ENCODE assay signal across 1 cellular context in the genomic region with DNA sequence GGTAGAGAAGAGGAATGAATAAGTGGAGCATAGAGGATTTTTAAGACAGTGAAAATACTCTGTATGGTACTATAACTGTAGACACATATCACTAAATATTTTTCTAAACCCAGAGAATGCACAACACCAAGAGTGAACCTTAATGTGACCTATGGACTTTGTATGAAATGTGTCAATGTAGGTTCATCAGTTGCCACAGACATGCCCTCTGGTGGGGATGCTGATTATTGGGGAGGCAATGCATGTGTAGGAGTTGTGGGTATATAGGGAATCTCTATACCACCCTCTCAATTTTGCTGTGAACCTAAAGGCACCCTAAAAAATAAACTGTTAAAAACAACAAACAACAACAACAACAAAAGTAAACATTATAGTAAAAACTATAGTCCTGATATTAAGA.
TF ChIP-seq lines count a peak whose summit lies in the region.

No MANE protein-coding gene starts in this region.

TF ChIP-seq in HCT116, 20 proteins besides CTCF, POLR2A, EP300 and RAD21 (continued from another document):
- TF ChIP-seq ZFX (IDR thresholded peaks at IDR 0.05) (no peak), ELF1 (IDR thresholded peaks at IDR 0.05; ENCODE audit: borderline replicate concordance, low read depth) (no peak), TCF7L2 (IDR thresholded peaks at IDR 0.05; ENCODE audit: borderline replicate concordance, extremely low read depth, insufficient read depth, insufficient read length) (no peak), FOSL1 (IDR thresholded peaks at IDR 0.05; ENCODE audit: low read depth) (no peak), JUND (IDR thresholded peaks at IDR 0.05) (no peak), POLR2AphosphoS5 (IDR thresholded peaks at IDR 0.05; ENCODE audit: low read depth, low read length) (no peak), SIN3A (IDR thresholded peaks at IDR 0.05; ENCODE audit: low read depth) (no peak), YY1 (IDR thresholded peaks at IDR 0.05; ENCODE audit: extremely low read depth, insufficient replicate concordance, low read depth, low read length) (no peak), EZH2phosphoT487 (IDR thresholded peaks at IDR 0.05; ENCODE audit: borderline replicate concordance) (no peak)
- TF ChIP-seq, protein P1, sequence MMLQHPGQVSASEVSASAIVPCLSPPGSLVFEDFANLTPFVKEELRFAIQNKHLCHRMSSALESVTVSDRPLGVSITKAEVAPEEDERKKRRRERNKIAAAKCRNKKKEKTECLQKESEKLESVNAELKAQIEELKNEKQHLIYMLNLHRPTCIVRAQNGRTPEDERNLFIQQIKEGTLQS (IDR thresholded peaks at IDR 0.05): no peak
- TF ChIP-seq, protein P2, sequence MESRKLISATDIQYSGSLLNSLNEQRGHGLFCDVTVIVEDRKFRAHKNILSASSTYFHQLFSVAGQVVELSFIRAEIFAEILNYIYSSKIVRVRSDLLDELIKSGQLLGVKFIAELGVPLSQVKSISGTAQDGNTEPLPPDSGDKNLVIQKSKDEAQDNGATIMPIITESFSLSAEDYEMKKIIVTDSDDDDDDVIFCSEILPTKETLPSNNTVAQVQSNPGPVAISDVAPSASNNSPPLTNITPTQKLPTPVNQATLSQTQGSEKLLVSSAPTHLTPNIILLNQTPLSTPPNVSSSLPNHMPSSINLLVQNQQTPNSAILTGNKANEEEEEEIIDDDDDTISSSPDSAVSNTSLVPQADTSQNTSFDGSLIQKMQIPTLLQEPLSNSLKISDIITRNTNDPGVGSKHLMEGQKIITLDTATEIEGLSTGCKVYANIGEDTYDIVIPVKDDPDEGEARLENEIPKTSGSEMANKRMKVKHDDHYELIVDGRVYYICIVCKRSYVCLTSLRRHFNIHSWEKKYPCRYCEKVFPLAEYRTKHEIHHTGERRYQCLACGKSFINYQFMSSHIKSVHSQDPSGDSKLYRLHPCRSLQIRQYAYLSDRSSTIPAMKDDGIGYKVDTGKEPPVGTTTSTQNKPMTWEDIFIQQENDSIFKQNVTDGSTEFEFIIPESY (IDR thresholded peaks at IDR 0.05; ENCODE audit: extremely low read depth, insufficient replicate concordance, low read length): no peak
- TF ChIP-seq, protein P3, sequence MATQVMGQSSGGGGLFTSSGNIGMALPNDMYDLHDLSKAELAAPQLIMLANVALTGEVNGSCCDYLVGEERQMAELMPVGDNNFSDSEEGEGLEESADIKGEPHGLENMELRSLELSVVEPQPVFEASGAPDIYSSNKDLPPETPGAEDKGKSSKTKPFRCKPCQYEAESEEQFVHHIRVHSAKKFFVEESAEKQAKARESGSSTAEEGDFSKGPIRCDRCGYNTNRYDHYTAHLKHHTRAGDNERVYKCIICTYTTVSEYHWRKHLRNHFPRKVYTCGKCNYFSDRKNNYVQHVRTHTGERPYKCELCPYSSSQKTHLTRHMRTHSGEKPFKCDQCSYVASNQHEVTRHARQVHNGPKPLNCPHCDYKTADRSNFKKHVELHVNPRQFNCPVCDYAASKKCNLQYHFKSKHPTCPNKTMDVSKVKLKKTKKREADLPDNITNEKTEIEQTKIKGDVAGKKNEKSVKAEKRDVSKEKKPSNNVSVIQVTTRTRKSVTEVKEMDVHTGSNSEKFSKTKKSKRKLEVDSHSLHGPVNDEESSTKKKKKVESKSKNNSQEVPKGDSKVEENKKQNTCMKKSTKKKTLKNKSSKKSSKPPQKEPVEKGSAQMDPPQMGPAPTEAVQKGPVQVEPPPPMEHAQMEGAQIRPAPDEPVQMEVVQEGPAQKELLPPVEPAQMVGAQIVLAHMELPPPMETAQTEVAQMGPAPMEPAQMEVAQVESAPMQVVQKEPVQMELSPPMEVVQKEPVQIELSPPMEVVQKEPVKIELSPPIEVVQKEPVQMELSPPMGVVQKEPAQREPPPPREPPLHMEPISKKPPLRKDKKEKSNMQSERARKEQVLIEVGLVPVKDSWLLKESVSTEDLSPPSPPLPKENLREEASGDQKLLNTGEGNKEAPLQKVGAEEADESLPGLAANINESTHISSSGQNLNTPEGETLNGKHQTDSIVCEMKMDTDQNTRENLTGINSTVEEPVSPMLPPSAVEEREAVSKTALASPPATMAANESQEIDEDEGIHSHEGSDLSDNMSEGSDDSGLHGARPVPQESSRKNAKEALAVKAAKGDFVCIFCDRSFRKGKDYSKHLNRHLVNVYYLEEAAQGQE (IDR thresholded peaks at IDR 0.05; ENCODE audit: low read depth): no peak
